Comparison of ENCODE assay signal across 8 cellular contexts in the genomic region with DNA sequence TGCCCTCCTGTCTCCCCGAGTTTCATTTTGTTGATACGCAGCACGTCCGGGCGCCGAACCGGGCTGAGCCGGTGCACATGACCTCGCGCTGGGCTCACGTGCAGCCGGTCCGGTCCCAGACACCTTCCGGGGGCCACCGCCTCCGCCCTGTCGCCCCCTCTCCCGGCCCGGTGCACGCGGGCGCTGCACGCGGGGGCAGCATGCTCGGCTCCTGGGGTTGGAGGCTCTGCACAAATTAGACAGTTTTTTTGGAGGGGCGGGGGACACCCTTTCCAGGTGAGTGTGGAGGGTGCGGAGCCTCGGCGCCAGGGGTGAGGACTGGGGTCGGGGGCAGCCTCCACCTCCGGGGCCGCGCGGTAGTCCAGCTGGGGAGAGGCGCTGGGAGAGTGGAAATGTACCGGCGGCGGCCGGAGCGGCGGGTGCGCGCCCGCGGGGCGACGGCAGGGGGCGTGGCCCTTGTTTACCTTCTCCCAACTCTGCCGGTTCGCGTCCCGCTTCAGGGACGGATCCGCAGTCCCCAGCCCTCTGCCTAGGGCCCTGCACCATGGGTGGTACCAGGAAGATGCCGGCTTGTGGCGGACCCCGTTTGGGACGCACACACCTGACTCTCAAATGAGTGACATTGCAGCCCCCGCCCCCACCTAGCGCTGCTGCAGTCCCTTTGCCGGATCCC. TPM values are rescaled to one million over a fixed set of nuclear protein-coding genes. Genes with fewer than 3 reads are reported as not detected.
DNase-seq lines count a peak whose midpoint lies in the region; ATAC-seq and TF ChIP-seq lines count a peak whose summit lies in the region.

No MANE protein-coding gene starts in this region.

- TF ChIP-seq POLR2A in prostate gland (IDR thresholded peaks at IDR 0.05), result peak; percentile 58

- peaks cover 52% of the 10 kb centered on the region for H3K4me1 Mint-ChIP-seq in activated naive CD8-positive, alpha-beta T cell treated with anti-CD3 and anti-CD28 coated beads, Interleukin-2, amount 50 U/mL, for 24 hours

- under 1% methylated on average over 55 of the region's 61 CpGs for WGBS in prostate gland
- WGBS in aorta, 2 donors, result 0 to 1% methylated on average over 45 to 61 of the region's 61 CpGs

- H3K4me1 ChIP-seq in right atrium auricular region (peaks cover 0 to 45% of the 10 kb centered on the region in 2 donors), prostate gland (replicated peaks) (peaks cover 4% of the 10 kb centered on the region), aorta (ENCODE audit: control insufficient read depth in 1 of 2, insufficient read depth in 2 of 2, low read length in 2 of 2) (peaks cover 3 to 7% of the 10 kb centered on the region in 2 donors)

- H3K4me3 ChIP-seq in SK-N-MC (peak overlapping the region; percentile 90), right atrium auricular region (peak overlapping the region; percentile 80 to 90), prostate gland (peak overlapping the region; percentile 88 to 93), aorta (ENCODE audit: low read length in 2 of 2) (peak overlapping the region; percentile 86 to 94)

- H3K27me3 ChIP-seq in right atrium auricular region (no peaks in the 10 kb centered on the region), prostate gland (replicated peaks; ENCODE audit: insufficient read depth) (no peaks in the 10 kb centered on the region), aorta (ENCODE audit: control insufficient read depth in 1 of 2, insufficient read depth in 2 of 2, low read length in 1 of 2) (no peaks in the 10 kb centered on the region)

- no peaks in the 10 kb centered on the region for H3K9me3 ChIP-seq in SK-N-MC (ENCODE audit: low read depth, low read length)
- H3K9me3 ChIP-seq in right atrium auricular region, result no peaks in the 10 kb centered on the region
- no peaks in the 10 kb centered on the region for H3K9me3 ChIP-seq in prostate gland
- no peaks in the 10 kb centered on the region for H3K9me3 ChIP-seq in aorta (ENCODE audit: control insufficient read depth, low read length)

- peak overlapping the region; percentile 88 for H3K27ac Mint-ChIP-seq in activated naive CD8-positive, alpha-beta T cell treated with anti-CD3 and anti-CD28 coated beads, Interleukin-2, amount 50 U/mL, for 24 hours

- H3K9ac ChIP-seq in SK-N-MC (ENCODE audit: insufficient read length), result peak overlapping the region; percentile 56

- H3K27me3 Mint-ChIP-seq in activated naive CD8-positive, alpha-beta T cell treated with anti-CD3 and anti-CD28 coated beads, Interleukin-2, amount 50 U/mL, for 24 hours, result peaks cover 2% of the 10 kb centered on the region

- H3K27ac ChIP-seq in SK-N-MC (no peak overlapping the region), right atrium auricular region (peak overlapping the region; percentile 98 to 100), prostate gland (peak overlapping the region; percentile 98 to 99), aorta (ENCODE audit: low read depth in 1 of 2, low read length in 2 of 2) (peak overlapping the region; percentile 71 to 94)

- peak; percentile 78 for DNase-seq in COLO668 (lab: John Stamatoyannopoulos, UW; ENCODE audit: unreplicated experiment)
- peak in 65 of 76 experiments; percentile 2 to 77 (median 56) for DNase-seq in HUDEP-2 (lab: John Stamatoyannopoulos, UW; ENCODE audit: unreplicated experiment in 76 of 76)
- no peak for DNase-seq in SK-N-MC (ENCODE audit: low read depth, low spot score)
- peak; percentile 90 for DNase-seq in activated naive CD8-positive, alpha-beta T cell treated with anti-CD3 and anti-CD28 coated beads, Interleukin-2, amount 50 U/mL, for 24 hours
- DNase-seq in right atrium auricular region (ENCODE audit: low spot score), result peak; percentile 84
- peak; percentile 73 for DNase-seq in prostate gland (ENCODE audit: low spot score)
- peak; percentile 90 to 93 for DNase-seq in aorta

- peak; percentile 22 for ATAC-seq in GM19467 (IDR thresholded peaks at IDR 0.05; ENCODE audit: unreplicated experiment)
- ATAC-seq in activated naive CD8-positive, alpha-beta T cell treated with anti-CD3 and anti-CD28 coated beads, Interleukin-2, amount 50 U/mL, for 24 hours, result peak; percentile 58
- peak; percentile 71 for ATAC-seq in aorta (ENCODE audit: low FRiP score)

- H3K36me3 ChIP-seq in SK-N-MC (ENCODE audit: insufficient read depth, low read length) (no peaks in the 10 kb centered on the region), right atrium auricular region (no peaks in the 10 kb centered on the region), prostate gland (no peaks in the 10 kb centered on the region), aorta (ENCODE audit: control insufficient read depth in 1 of 2, insufficient read depth in 2 of 2, low read length in 1 of 2) (no peaks in the 10 kb centered on the region)

- H3K36me3 Mint-ChIP-seq in activated naive CD8-positive, alpha-beta T cell treated with anti-CD3 and anti-CD28 coated beads, Interleukin-2, amount 50 U/mL, for 24 hours (ENCODE audit: low read depth), result no peaks in the 10 kb centered on the region

- peak; percentile 58 to 66 for TF ChIP-seq CTCF in right atrium auricular region (IDR thresholded peaks at IDR 0.05)
- TF ChIP-seq CTCF in prostate gland (IDR thresholded peaks at IDR 0.05), result peak; percentile 54 to 81 (median 63)

- intact Hi-C loops in prostate gland (cut with DNase I), result loop anchor here (1.0 to 10.0 kb wide), 4 partner anchors 50 to 302 kb away; a partner anchor contains a TSS
- intact Hi-C loops in aorta (cut with DNase I), result loop anchor here (2.0 to 5.0 kb wide), 4 partner anchors 50 to 116 kb away; a partner anchor contains a TSS

- H3K9me3 Mint-ChIP-seq in activated naive CD8-positive, alpha-beta T cell treated with anti-CD3 and anti-CD28 coated beads, Interleukin-2, amount 50 U/mL, for 24 hours, result no peaks in the 10 kb centered on the region

- peak overlapping the region; percentile 99 for H3K4me3 Mint-ChIP-seq in activated naive CD8-positive, alpha-beta T cell treated with anti-CD3 and anti-CD28 coated beads, Interleukin-2, amount 50 U/mL, for 24 hours

RNA-seq across cellular contexts. Expression of a gene that starts 1.1 kb away (rescaled TPM):
- total RNA-seq in right atrium auricular region, result 10 to 100 TPM; 37.5 to 47.6 TPM
- 10 to 100 TPM; 63.4 to 87.1 TPM for total RNA-seq in prostate gland
- 10 to 100 TPM; 39.8 to 60.3 TPM for total RNA-seq in aorta
- polyA plus RNA-seq in aorta, result 10 to 100 TPM in 1 of 2 donors, 1 to 10 TPM in 1; 6.1 to 11.7 TPM
